16 cellular contexts compared by ENCODE assay signal in the genomic region with DNA sequence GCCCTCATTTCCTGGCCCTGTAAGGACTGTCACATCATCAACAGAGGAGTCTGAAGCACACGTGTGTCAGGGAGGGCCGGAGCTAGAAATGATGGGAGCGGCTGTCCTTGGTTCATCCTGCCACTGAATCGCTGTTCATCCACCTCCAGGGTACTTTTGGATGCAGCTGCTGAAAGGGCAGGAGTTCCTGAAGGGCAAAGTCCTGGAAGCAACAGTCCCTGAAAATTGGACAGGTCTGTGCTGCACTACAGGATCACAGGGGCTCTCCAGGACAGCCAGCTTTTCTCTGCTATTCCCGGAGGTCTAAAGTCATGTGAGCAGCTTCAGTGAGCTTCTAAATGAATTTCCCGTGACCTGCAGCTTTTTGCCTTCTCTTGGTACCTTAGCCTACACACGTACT. TPM values are rescaled to one million over a fixed set of nuclear protein-coding genes. Genes with fewer than 3 reads are reported as not detected.
DNase-seq lines count a peak whose midpoint lies in the region; ATAC-seq and TF ChIP-seq lines count a peak whose summit lies in the region.
"Had no signal": no experiment of that assay in that cellular context is flagged by ENCODE, and none has a peak within 500 bp of the region (broad histone marks: within the 10 kb centered on the region; RNA-seq: fewer than 3 reads in every experiment).

No MANE protein-coding gene starts in this region.

- CTCF ChIA-PET in HCT116 (lab: Charles Lee): no interaction called here

- H3K36me3 ChIP-seq in HCT116 (ENCODE audit: control insufficient read depth in 1 of 2, insufficient read depth in 2 of 2, low read length in 2 of 2) (no peaks in the 10 kb centered on the region), liver (ENCODE audit: control insufficient read depth in 4 of 4, insufficient read depth in 3 of 4, low read depth in 1 of 4, low read length in 3 of 4) (no peaks in the 10 kb centered on the region), psoas muscle (ENCODE audit: insufficient read depth in 1 of 2, low read depth in 1 of 2) (peaks cover 0 to 51% of the 10 kb centered on the region in 2 donors)

- BruUV-seq in HCT116 (replicated peaks; lab: Mats Ljungman, UMichigan): no TSS peak

- peak overlapping the region; percentile 42; the same call in 1 of the 2 replicates for H3K4me2 ChIP-seq in HCT116 (ENCODE audit: low read length)
- H3K4me2 ChIP-seq: A549 had no signal

- H4K20me1 ChIP-seq in HCT116 (ENCODE audit: insufficient read depth): no peaks in the 10 kb centered on the region

- H3K9me3 Mint-ChIP-seq in central memory CD8-positive, alpha-beta T cell: no peaks in the 10 kb centered on the region
- H3K9me3 Mint-ChIP-seq: CD4-positive, alpha-beta T cell had no signal

- intact Hi-C loops in HCT116 (cut with micrococcal nuclease): no loop called here
- intact Hi-C loops in psoas muscle (cut with DNase I): no loop called here

- H3K4me1 ChIP-seq in HCT116 (ENCODE audit: control insufficient read depth in 1 of 2, insufficient read depth in 2 of 2, low read length in 2 of 2) (peaks cover 8 to 16% of the 10 kb centered on the region in 2 experiments), liver (ENCODE audit: control insufficient read depth in 4 of 4, insufficient read depth in 4 of 4, low read length in 3 of 4) (peaks cover 0 to 2% (median 0%) of the 10 kb centered on the region in 4 donors), psoas muscle (no peaks in the 10 kb centered on the region)
- H3K4me1 ChIP-seq: HAP-1 had no signal

- H3K27ac ChIP-seq in HCT116 (ENCODE audit: low read depth, low read length) (no peak overlapping the region), liver (ENCODE audit: low read depth in 1 of 2, low read length in 2 of 2) (no peak overlapping the region), psoas muscle (no peak overlapping the region)
- H3K27ac ChIP-seq: A549, C4-2B had no signal

- ATAC-seq in HCT116 (no peak), GM18502 (IDR thresholded peaks at IDR 0.05; ENCODE audit: poor library complexity, unreplicated experiment) (no peak), psoas muscle (no peak), GM18519 (IDR thresholded peaks at IDR 0.05; ENCODE audit: low FRiP score, unreplicated experiment) (no peak)
- ATAC-seq in central memory CD8-positive, alpha-beta T cell (replicated peaks; ENCODE audit: extremely low read depth, poor library complexity, severe bottlenecking): no peak
- ATAC-seq: A549 had no signal

- no peak overlapping the region for H2AFZ ChIP-seq in HCT116 (ENCODE audit: low read depth, low read length, poor library complexity, severe bottlenecking)

- H3K27me3 ChIP-seq in HCT116 (ENCODE audit: insufficient read depth, low read length) (no peaks in the 10 kb centered on the region), liver (ENCODE audit: control insufficient read depth in 4 of 4, insufficient read depth in 4 of 4, low read length in 3 of 4) (no peaks in the 10 kb centered on the region), psoas muscle (ENCODE audit: insufficient read depth in 3 of 3, low read length in 2 of 3) (no peaks in the 10 kb centered on the region)

- H3K9me2 ChIP-seq in HCT116 (ENCODE audit: insufficient read depth): no peaks in the 10 kb centered on the region

- DNase-seq in HCT116 (ENCODE audit: low read depth, low spot score) (no peak), psoas muscle (no peak), putamen (ENCODE audit: low spot score) (no peak)
- no peak for DNase-seq in central memory CD8-positive, alpha-beta T cell (ENCODE audit: low spot score in 2 of 2)
- DNase-seq: AML-193; Caco-2; CD4-positive, alpha-beta T cell; DMS79 treated with DMSO at 0.1 percent for 48 hours; GF-D8 had no signal

- TF ChIP-seq POLR2A in HCT116 (IDR thresholded peaks at IDR 0.05; ENCODE audit: borderline replicate concordance, extremely low read depth, insufficient read depth, insufficient read length): no peak

- peaks cover 4% of the 10 kb centered on the region for H3K36me3 Mint-ChIP-seq in central memory CD8-positive, alpha-beta T cell (ENCODE audit: insufficient read depth)

- H3K9ac ChIP-seq in HCT116 (ENCODE audit: low read length) (no peak overlapping the region), liver (ENCODE audit: low read depth in 1 of 2, low read length in 2 of 2) (no peak overlapping the region)

- RAD21 ChIA-PET in HCT116 (lab: Charles Lee; ENCODE audit: low non-redundant PET in 1 of 2, low total read pairs in 2 of 2, uncharacterized antibody in 2 of 2, unreplicated experiment in 2 of 2): no interaction called here

- TF ChIP-seq RAD21 in HCT116 (IDR thresholded peaks at IDR 0.05; ENCODE audit: low read depth) (no peak), liver (IDR thresholded peaks at IDR 0.05) (no peak)

- TF ChIP-seq CTCF in HCT116 (IDR thresholded peaks at IDR 0.05 in 2 of 3, conservative IDR thresholded peaks at IDR 0.05 in 1 of 3; ENCODE audit: borderline replicate concordance in 1 of 3, insufficient read depth in 1 of 3, low read depth in 2 of 3, low read length in 2 of 3) (no peak), liver (IDR thresholded peaks at IDR 0.05; ENCODE audit: low read depth, low read length, missing input control) (no peak), psoas muscle (IDR thresholded peaks at IDR 0.05) (no peak)

- POLR2A ChIA-PET in HCT116 (lab: Charles Lee): no interaction called here

- no peaks in the 10 kb centered on the region for H3K27me3 Mint-ChIP-seq in central memory CD8-positive, alpha-beta T cell
- H3K27me3 Mint-ChIP-seq: CD4-positive, alpha-beta T cell had no signal

- 77% methylated on average over 7 of the region's 7 CpGs for WGBS in liver
- 82 to 89% (median 85%) methylated on average over 7 of the region's 7 CpGs for WGBS in psoas muscle, 3 donors

- no peaks in the 10 kb centered on the region for H3K79me2 ChIP-seq in HCT116 (ENCODE audit: insufficient read depth, low read length)

- no peaks in the 10 kb centered on the region for H3K4me1 Mint-ChIP-seq in central memory CD8-positive, alpha-beta T cell

- no peak overlapping the region for H3K4me3 Mint-ChIP-seq in central memory CD8-positive, alpha-beta T cell
- H3K4me3 Mint-ChIP-seq: CD4-positive, alpha-beta T cell had no signal

- H3K9me3 ChIP-seq in HCT116 (ENCODE audit: control insufficient read depth in 1 of 2, insufficient read depth in 1 of 2, low read depth in 1 of 2, low read length in 2 of 2) (no peaks in the 10 kb centered on the region), liver (ENCODE audit: control insufficient read depth in 4 of 4, low read length in 3 of 4) (no peaks in the 10 kb centered on the region), psoas muscle (no peaks in the 10 kb centered on the region)
- H3K9me3 ChIP-seq: A549, Caco-2, HAP-1 had no signal

- H3K4me3 ChIP-seq in HCT116 (replicated peaks in 1 of 2; ENCODE audit: low read depth in 1 of 2, low read length in 2 of 2): no peak overlapping the region
- no peak overlapping the region for H3K4me3 ChIP-seq in liver (ENCODE audit: low read depth in 1 of 3, low read length in 3 of 3)
- no peak overlapping the region for H3K4me3 ChIP-seq in psoas muscle
- H3K4me3 ChIP-seq: A549, HAP-1, K562 had no signal

- peak overlapping the region; percentile 14 for H3K27ac Mint-ChIP-seq in central memory CD8-positive, alpha-beta T cell (ENCODE audit: low read depth)

TF ChIP-seq in HCT116, 20 proteins besides CTCF, POLR2A, EP300 and RAD21 (continues in another document):
- TF ChIP-seq ATF3 (IDR thresholded peaks at IDR 0.05) (no peak), YY1 (IDR thresholded peaks at IDR 0.05; ENCODE audit: extremely low read depth, insufficient replicate concordance, low read depth, low read length) (no peak), CBX3 (IDR thresholded peaks at IDR 0.05; ENCODE audit: low read depth) (no peak), FOSL1 (IDR thresholded peaks at IDR 0.05; ENCODE audit: low read depth) (no peak)

TF ChIP-seq in liver, 16 proteins besides CTCF, POLR2A, EP300 and RAD21:
- no peak for TF ChIP-seq TAF1 (conservative IDR thresholded peaks at IDR 0.05)
- no peak for TF ChIP-seq NR2F2 (IDR thresholded peaks at IDR 0.05)
- TF ChIP-seq HNF4A (conservative IDR thresholded peaks at IDR 0.05): peak; percentile 36 to 60

RNA-seq across cellular contexts. Expression of gene POU6F1, which starts 17.7 kb away (rescaled TPM):
- total RNA-seq in HCT116 (2021; ENCODE audit: unreplicated experiment): 6.4 TPM
- 4.8 TPM in 2 replicates for polyA plus RNA-seq in HCT116 (2012)
- total RNA-seq in liver: 1 to 10 TPM in 1 of 2 donors, under 1 TPM in 1; 0.33 to 1.8 TPM
- 1 to 10 TPM; 1.3 to 2.8 TPM for polyA plus RNA-seq in liver
- total RNA-seq in psoas muscle: 10 to 100 TPM in 3 of 4 donors, 1 to 10 TPM in 1; 7.3 to 20.9 (median 14.5) TPM
- polyA plus RNA-seq in psoas muscle: 10 to 100 TPM in 1 of 3 donors, 1 to 10 TPM in 2; 2.3 to 10.3 (median 8.7) TPM

RNA-seq across cellular contexts. Expression of gene TFCP2, which starts 27.2 kb away (rescaled TPM):
- total RNA-seq in HCT116 (2021; ENCODE audit: unreplicated experiment): 31.6 TPM
- 14.8 and 18.5 TPM in 2 replicates for polyA plus RNA-seq in HCT116 (2012)
- total RNA-seq in liver: 1 to 10 TPM; 6.1 to 8.6 TPM
- polyA plus RNA-seq in liver: 1 to 10 TPM; 1.6 to 4.2 TPM
- 10 to 100 TPM; 15.7 to 24.6 (median 21.2) TPM for total RNA-seq in psoas muscle
- polyA plus RNA-seq in psoas muscle: 10 to 100 TPM in 2 of 3 donors, 1 to 10 TPM in 1; 7.8 to 16.4 (median 15.1) TPM

RNA-seq across cellular contexts. Expression of gene DAZAP2, which starts 38.5 kb away (rescaled TPM):
- total RNA-seq in HCT116 (2021; ENCODE audit: unreplicated experiment): 157 TPM
- 300 and 308 TPM in 2 replicates for polyA plus RNA-seq in HCT116 (2012)
- total RNA-seq in liver: 100 to 1,000 TPM in 1 of 2 donors, 10 to 100 TPM in 1; 66.0 to 109 TPM
- polyA plus RNA-seq in liver: 100 to 1,000 TPM; 161 to 218 TPM
- 100 to 1,000 TPM in 2 of 4 donors, 10 to 100 TPM in 2; 62.4 to 157 (median 105) TPM for total RNA-seq in psoas muscle
- polyA plus RNA-seq in psoas muscle: 100 to 1,000 TPM; 149 to 217 (median 199) TPM
